Comparison of ENCODE assay signal across 8 cellular contexts in genomic region chrX:15789979-15790765, GRCh38.
DNase-seq lines count a peak whose midpoint lies in the region; ATAC-seq and TF ChIP-seq lines count a peak whose summit lies in the region.

TSS of gene ZRSR2 (plus strand) at chrX:15790484. CDS start at chrX:15790496, 12 bp downstream.

- no peak for TF ChIP-seq CTCF in OCI-LY3 (IDR thresholded peaks at IDR 0.05; ENCODE audit: low read depth, low read length)

- peak; percentile 67 for TF ChIP-seq POLR2A in erythroblast (IDR thresholded peaks at IDR 0.05; ENCODE audit: low read length)

- H3K9ac ChIP-seq in HUES6 (ENCODE audit: low read length) = peak within 1 kb of the TSS; percentile 90
- H3K9ac ChIP-seq in OCI-LY3 (ENCODE audit: low read length) = peak within 1 kb of the TSS; percentile 85
- H3K9ac ChIP-seq in muscle layer of colon (ENCODE audit: low read length) = peak within 1 kb of the TSS; percentile 82

- H3K27ac ChIP-seq in HUES6 (ENCODE audit: low read depth, low read length) (peak within 1 kb of the TSS; percentile 22; the same call in 1 of the 2 replicates), OCI-LY3 (ENCODE audit: low read length) (peak within 1 kb of the TSS; percentile 82), muscle layer of colon (ENCODE audit: low read depth, low read length) (peak within 1 kb of the TSS; percentile 36)

- peak within 1 kb of the TSS; percentile 71 for H3K4me2 ChIP-seq in OCI-LY3 (ENCODE audit: low read length)

- peak; percentile 86 for ATAC-seq in GM21515 (IDR thresholded peaks at IDR 0.05; ENCODE audit: unreplicated experiment)

- DNase-seq in DMS114 treated with DMSO at 0.1 percent for 48 hours (lab: John Stamatoyannopoulos, UW; ENCODE audit: unreplicated experiment) (peak; percentile 60), activated T-cell treated with anti-CD3 and anti-CD28 coated beads for 1 hour (ENCODE audit: low read depth) (peak; percentile 70), erythroblast (lab: John Stamatoyannopoulos, UW) (peak; percentile 83 to 85)
- DNase-seq in stimulated activated CD8-positive, alpha-beta memory T cell treated with anti-CD3 and anti-CD28 coated beads, Interleukin-7, amount 100 ng/mL, for 1 hour (ENCODE audit: low read depth in 2 of 2) = peak; percentile 68 to 84

- H3K9me3 ChIP-seq in HUES6 (ENCODE audit: control insufficient read depth, insufficient read depth, low read depth, low read length) (no peaks in the 10 kb centered on the region), OCI-LY3 (ENCODE audit: insufficient read depth, low read length) (no peaks in the 10 kb centered on the region), muscle layer of colon (ENCODE audit: low read length) (no peaks in the 10 kb centered on the region)

- no peaks in the 10 kb centered on the region for H4K20me1 ChIP-seq in OCI-LY3 (ENCODE audit: insufficient read depth, low read length)

- peak within 1 kb of the TSS; percentile 98 for H3K4me3 ChIP-seq in HUES6 (ENCODE audit: low read depth, low read length)
- peak within 1 kb of the TSS; percentile 95 for H3K4me3 ChIP-seq in OCI-LY3 (ENCODE audit: low read length)
- peak within 1 kb of the TSS; percentile 48 to 99 for H3K4me3 ChIP-seq in muscle layer of colon (ENCODE audit: low read depth in 1 of 2, low read length in 2 of 2)

- H2AFZ ChIP-seq in OCI-LY3 (ENCODE audit: low read depth, low read length) = peak within 1 kb of the TSS; percentile 86

- H3K36me3 ChIP-seq in HUES6 (ENCODE audit: control insufficient read depth, insufficient read depth, low read length) (peaks cover 20% of the 10 kb centered on the region), OCI-LY3 (replicated peaks; ENCODE audit: low read depth, low read length) (peaks cover 4% of the 10 kb centered on the region), muscle layer of colon (ENCODE audit: insufficient read depth, low read length) (peaks cover 8% of the 10 kb centered on the region)

- peaks cover 8% of the 10 kb centered on the region for H3K4me1 ChIP-seq in HUES6 (ENCODE audit: control insufficient read depth, insufficient read depth, low read length)
- H3K4me1 ChIP-seq in OCI-LY3 (ENCODE audit: low read length) = peaks cover 26% of the 10 kb centered on the region
- H3K4me1 ChIP-seq in muscle layer of colon (ENCODE audit: insufficient read depth, low read length) = peaks cover 5% of the 10 kb centered on the region

- H3K79me2 ChIP-seq in OCI-LY3 (ENCODE audit: low read length) = peaks cover 37% of the 10 kb centered on the region

- H3K27me3 ChIP-seq in HUES6 (ENCODE audit: control insufficient read depth, insufficient read depth, low read length) = no peaks in the 10 kb centered on the region
- H3K27me3 ChIP-seq in OCI-LY3 (ENCODE audit: low read depth, low read length) = no peaks in the 10 kb centered on the region
- H3K27me3 ChIP-seq in muscle layer of colon (ENCODE audit: control insufficient read depth in 1 of 2, insufficient read depth in 2 of 2, low read length in 2 of 2) = no peaks in the 10 kb centered on the region

Comparison
In these comparisons a context has a peak if more than half of its experiments do, and no peak if none do; other contexts are left out.
1. Peak in every context shown above with its lines: DNase-seq, ATAC-seq, H3K4me3 ChIP-seq and H3K27ac ChIP-seq.
2. H3K27ac ChIP-seq: peak in every context shown above with its lines; median percentile 82 in OCI-LY3; 36 in muscle layer of colon; 22 in HUES6.